20 cellular contexts compared by ENCODE assay signal in the genomic region with DNA sequence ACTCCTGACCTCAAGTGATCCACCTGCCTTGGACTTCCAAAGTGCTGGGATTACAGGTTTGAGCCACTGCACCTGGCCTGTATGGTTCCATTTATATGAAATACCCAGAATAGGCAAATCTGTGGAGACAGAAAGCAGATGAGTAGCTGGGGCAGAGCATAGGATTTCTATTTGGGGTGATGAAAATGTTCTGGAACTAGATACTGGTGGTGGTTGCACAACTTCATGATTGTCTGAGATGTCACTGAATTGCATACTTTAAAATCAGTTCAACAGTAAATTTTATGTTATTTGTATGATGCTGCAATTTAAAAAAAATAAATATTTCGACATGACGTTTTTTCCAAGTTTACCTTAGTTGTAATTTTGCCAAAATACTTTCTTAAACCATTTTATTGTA.
"Had no signal": no experiment of that assay in that cellular context is flagged by ENCODE, and none has a peak within 500 bp of the region (broad histone marks: within the 10 kb centered on the region; RNA-seq: fewer than 3 reads in every experiment).

No MANE protein-coding gene starts in this region.

- H3K36me3 ChIP-seq: heart right ventricle, lower lobe of right lung, spleen, thoracic aorta, vagina had no signal

- H3K27ac ChIP-seq: heart right ventricle, lower lobe of right lung, spleen, thoracic aorta, vagina had no signal

- DNase-seq: activated B cell treated with CpG ODN at 0.5 μM for 24 hours; activated CD4-positive, alpha-beta T cell treated with anti-CD3 and anti-CD28 coated beads for 36 hours; activated CD4-positive, alpha-beta T cell treated with anti-CD3 and anti-CD28 coated beads, Interleukin-2, amount 50 U/mL, for 4 hours; activated CD8-positive, alpha-beta memory T cell treated with anti-CD3 and anti-CD28 coated beads, Interleukin-2, amount 50 U/mL, for 48 hours; activated naive CD4-positive, alpha-beta T cell; activated naive CD8-positive, alpha-beta T cell treated with anti-CD3 and anti-CD28 coated beads, Interleukin-2, amount 10 ng/mL, durations not matched to agents 7 days and 5 days; activated T-cell treated with anti-CD3 and anti-CD28 coated beads, Interleukin-2, amount 50 U/mL, for 4 hours; cerebellar nuclear complex; cortex of kidney; heart right ventricle; kidney; lower lobe of right lung; mesendoderm; naive B cell; spleen; stimulated activated CD4-positive, alpha-beta T cell treated with anti-CD3 and anti-CD28 coated beads, Interleukin-4, amount 100 ng/mL, for 1 hour; stimulated activated naive CD4-positive, alpha-beta T cell; T1000 had no signal

- H3K9me3 ChIP-seq: lower lobe of right lung, thoracic aorta, vagina had no signal

- ATAC-seq: activated CD4-positive, alpha-beta T cell treated with anti-CD3 and anti-CD28 coated beads for 36 hours; activated T-cell treated with anti-CD3 and anti-CD28 coated beads, Interleukin-2, amount 50 U/mL, for 4 hours; heart right ventricle; lower lobe of right lung had no signal

- H3K27me3 ChIP-seq: heart right ventricle, spleen, vagina had no signal

- H3K4me3 ChIP-seq: heart right ventricle, lower lobe of right lung, spleen, thoracic aorta, vagina had no signal
